ENCODE assay signal across 11 cellular contexts in genomic region chr17:19672009-19672837, GRCh38. TPM values are rescaled to one million over a fixed set of nuclear protein-coding genes. Genes with fewer than 3 reads are reported as not detected.
DNase-seq lines count a peak whose midpoint lies in the region; ATAC-seq, FAIRE-seq and TF ChIP-seq lines count a peak whose summit lies in the region.
"Had no signal": no experiment of that assay in that cellular context is flagged by ENCODE, and none has a peak within 500 bp of the region (broad histone marks: within the 10 kb centered on the region; RNA-seq: fewer than 3 reads in every experiment).

No MANE protein-coding gene starts in this region.

- dilution Hi-C loops in endothelial cell of umbilical vein (cut with MboI; ENCODE audit: extremely low pct_ligation_motif_present, low sequenced_read_pairs), result no loop called here

- 77% methylated on average over 9 of the region's 9 CpGs for WGBS in SK-N-SH (ENCODE audit: low lambda C conversion rate)

- TF ChIP-seq CTCF in SK-N-SH (IDR thresholded peaks at IDR 0.05) (peak; percentile 44), endothelial cell of umbilical vein (IDR thresholded peaks at IDR 0.05; ENCODE audit: extremely low read depth in 1 of 2, insufficient read depth in 1 of 2, low read depth in 1 of 2, low read length in 2 of 2) (no peak), uterus (IDR thresholded peaks at IDR 0.05) (peak in 3 of 4 experiments; percentile 4 to 26 (median 13))

- H3K9me1 ChIP-seq in endothelial cell of umbilical vein (replicated peaks; ENCODE audit: control insufficient read depth, extremely low read depth, insufficient read depth, low read length), result no peaks in the 10 kb centered on the region

- H3K79me2 ChIP-seq in SK-N-SH (ENCODE audit: insufficient read depth), result no peaks in the 10 kb centered on the region
- no peaks in the 10 kb centered on the region for H3K79me2 ChIP-seq in endothelial cell of umbilical vein (ENCODE audit: control insufficient read depth, insufficient read depth, low read length)

- no peaks in the 10 kb centered on the region for H4K20me1 ChIP-seq in SK-N-SH (ENCODE audit: insufficient read depth)
- no peaks in the 10 kb centered on the region for H4K20me1 ChIP-seq in endothelial cell of umbilical vein (replicated peaks; ENCODE audit: control insufficient read depth, extremely low read depth, insufficient read depth, low read length)

- no peaks in the 10 kb centered on the region for H3K27me3 ChIP-seq in SK-N-SH (ENCODE audit: insufficient read depth)
- no peaks in the 10 kb centered on the region for H3K27me3 ChIP-seq in endothelial cell of umbilical vein (ENCODE audit: control insufficient read depth in 2 of 2, insufficient read depth in 2 of 2, low read length in 2 of 2)
- no peaks in the 10 kb centered on the region for H3K27me3 ChIP-seq in uterus
- H3K27me3 ChIP-seq: BLaER1 treated with 17β-estradiol and CSF1 and Interleukin-3, amounts not matched to agents 10 nM and 100 nM had no signal

- H3K9me3 ChIP-seq in SK-N-SH (no peaks in the 10 kb centered on the region), endothelial cell of umbilical vein (replicated peaks; ENCODE audit: control insufficient read depth, insufficient read depth, low read length) (no peaks in the 10 kb centered on the region), uterus (no peaks in the 10 kb centered on the region)
- H3K9me3 ChIP-seq: BLaER1 treated with 17β-estradiol and CSF1 and Interleukin-3, amounts not matched to agents 10 nM and 100 nM had no signal

- no peak for DNase-seq in SK-N-SH
- DNase-seq in endothelial cell of umbilical vein (ENCODE audit: low read depth, low spot score), result peak; percentile 11
- peak; percentile 58 for DNase-seq in medulla oblongata (ENCODE audit: extremely low spot score)
- DNase-seq in uterus, result no peak
- DNase-seq in middle frontal gyrus (ENCODE audit: extremely low spot score, low spot score), result no peak
- DNase-seq in RPMI8226, result no peak
- DNase-seq: activated naive CD4-positive, alpha-beta T cell treated with anti-CD3 and anti-CD28 coated beads, Interleukin-2, amount 50 U/mL, for 16 hours; SIG-M5 had no signal

- FAIRE-seq in endothelial cell of umbilical vein (lab: Jason Lieb, UNC), result no peak

- POLR2A ChIA-PET in SK-N-SH (lab: Yijun Ruan, JAX) (interaction anchor here (1.1 kb wide), 1 partner anchor 24 kb away, joined by 4 read pairs; the partner anchor contains the start of gene ALDH3A2), endothelial cell of umbilical vein (lab: Charles Lee) (interaction anchor here (0.6 kb wide), 1 partner anchor 185 kb away, joined by 4 read pairs; no protein-coding TSS in a partner anchor)

- H3K4me1 ChIP-seq in SK-N-SH (ENCODE audit: control insufficient read depth in 1 of 2, insufficient read depth in 2 of 2, low read depth in 1 of 2, low read length in 1 of 2) (no peaks in the 10 kb centered on the region; a peak in 1 of 4 replicates), endothelial cell of umbilical vein (ENCODE audit: control insufficient read depth, extremely low read depth, insufficient read depth, low read length) (no peaks in the 10 kb centered on the region), uterus (no peaks in the 10 kb centered on the region)
- H3K4me1 ChIP-seq: BLaER1 treated with 17β-estradiol and CSF1 and Interleukin-3, amounts not matched to agents 10 nM and 100 nM had no signal

- ATAC-seq in SK-N-SH treated with all-trans-retinoic acid at 6 μM for 48 hours (no peak), HG02852 (IDR thresholded peaks at IDR 0.05; ENCODE audit: unreplicated experiment) (no peak)

- no peak for TF ChIP-seq EP300 in SK-N-SH (IDR thresholded peaks at IDR 0.05; ENCODE audit: borderline replicate concordance in 1 of 2, low read depth in 1 of 2, low read length in 1 of 2)

- CTCF ChIA-PET in SK-N-SH (lab: Yijun Ruan, JAX) (interaction anchor here (0.8 to 1.8 kb wide), 5 partner anchors 23 to 174 kb away, joined by 3 to 7 read pairs (median 5); partner anchors contain the start of gene ALDH3A2), endothelial cell of umbilical vein (lab: Charles Lee) (interaction anchor here (0.6 to 3.1 kb wide), 11 partner anchors 12 to 309 kb away, joined by 3 to 14 read pairs (median 3); partner anchors contain the start of gene ALDH3A2)

- H2AFZ ChIP-seq in SK-N-SH (ENCODE audit: low read depth) (no peak overlapping the region), endothelial cell of umbilical vein (ENCODE audit: low read depth, low read length) (no peak overlapping the region)

- no peaks in the 10 kb centered on the region for H3F3A ChIP-seq in SK-N-SH (replicated peaks; ENCODE audit: insufficient read depth)

- H3K9ac ChIP-seq in SK-N-SH, result no peak overlapping the region
- no peak overlapping the region for H3K9ac ChIP-seq in endothelial cell of umbilical vein (replicated peaks; ENCODE audit: extremely low read depth, insufficient read depth, low read length)
- H3K9ac ChIP-seq: BLaER1 treated with 17β-estradiol and CSF1 and Interleukin-3, amounts not matched to agents 10 nM and 100 nM had no signal

- no peaks in the 10 kb centered on the region for H3K9me2 ChIP-seq in SK-N-SH

- TF ChIP-seq POLR2A in endothelial cell of umbilical vein (IDR thresholded peaks at IDR 0.05; ENCODE audit: low read depth, low read length), result no peak
- TF ChIP-seq POLR2A in uterus (IDR thresholded peaks at IDR 0.05), result no peak

- intact Hi-C loops in endothelial cell of umbilical vein (cut with micrococcal nuclease) (loop anchor here (1.0 kb wide), 1 partner anchor 158 kb away; no protein-coding TSS in a partner anchor), uterus (cut with DNase I; ENCODE audit: low total_unique reads) (no loop called here)

- H3K27ac ChIP-seq in SK-N-SH (ENCODE audit: low read depth in 2 of 2, low read length in 1 of 2) (no peak overlapping the region), endothelial cell of umbilical vein (ENCODE audit: insufficient read depth, low read depth, low read length) (no peak overlapping the region), uterus (no peak overlapping the region)
- H3K27ac ChIP-seq: BLaER1 treated with 17β-estradiol and CSF1 and Interleukin-3, amounts not matched to agents 10 nM and 100 nM had no signal

- peak; percentile 41 for TF ChIP-seq RAD21 in SK-N-SH (IDR thresholded peaks at IDR 0.05; ENCODE audit: low read length)

- BruUV-seq in endothelial cell of umbilical vein (replicated peaks; lab: Mats Ljungman, UMichigan), result no TSS peak

- H3K4me2 ChIP-seq in SK-N-SH, result no peak overlapping the region
- H3K4me2 ChIP-seq in endothelial cell of umbilical vein (ENCODE audit: insufficient read depth, low read length), result no peak overlapping the region
- H3K4me2 ChIP-seq: BLaER1 treated with 17β-estradiol and CSF1 and Interleukin-3, amounts not matched to agents 10 nM and 100 nM had no signal

- H3K4me3 ChIP-seq in SK-N-SH (ENCODE audit: low read depth in 2 of 2, low read length in 1 of 2), result no peak overlapping the region
- H3K4me3 ChIP-seq in endothelial cell of umbilical vein (replicated peaks in 1 of 3; ENCODE audit: insufficient read depth in 1 of 3, low read depth in 1 of 3, low read length in 3 of 3), result no peak overlapping the region
- no peak overlapping the region for H3K4me3 ChIP-seq in uterus
- H3K4me3 ChIP-seq: BLaER1 treated with 17β-estradiol and CSF1 and Interleukin-3, amounts not matched to agents 10 nM and 100 nM had no signal

- H3K36me3 ChIP-seq in SK-N-SH (replicated peaks in 1 of 2; ENCODE audit: control insufficient read depth in 1 of 2, insufficient read depth in 2 of 2, low read length in 1 of 2), result peaks cover 3 to 20% of the 10 kb centered on the region in 2 experiments
- H3K36me3 ChIP-seq in endothelial cell of umbilical vein (ENCODE audit: control insufficient read depth in 2 of 2, extremely low read depth in 1 of 2, insufficient read depth in 2 of 2, low read length in 2 of 2), result peaks cover 2 to 5% of the 10 kb centered on the region in 2 experiments
- no peaks in the 10 kb centered on the region for H3K36me3 ChIP-seq in uterus

TF ChIP-seq in SK-N-SH, 30 proteins besides CTCF, POLR2A, EP300 and RAD21:
- no peak for TF ChIP-seq RXRA (IDR thresholded peaks at IDR 0.05; ENCODE audit: borderline replicate concordance, low read depth)
- 0 out of 2 replicates have a peak, but pooled peaks have one; percentile 23 for TF ChIP-seq SMC3 (IDR thresholded peaks at IDR 0.05; ENCODE audit: low read depth, low read length)
TF ChIP-seq in SK-N-SH: peak in this region for 1.

TF ChIP-seq in SK-N-SH treated with all-trans-retinoic acid at 6 μM for 48 hours, 23 proteins besides CTCF, POLR2A, EP300 and RAD21 (continues in another document):
- TF ChIP-seq ARNTL (CRISPR knock-in tag; IDR thresholded peaks at IDR 0.05; ENCODE audit: borderline replicate concordance, low read depth), result no peak
- no peak for TF ChIP-seq ZNF8 (CRISPR knock-in tag; IDR thresholded peaks at IDR 0.05)

TF ChIP-seq in endothelial cell of umbilical vein, 7 proteins besides CTCF, POLR2A, EP300 and RAD21 (continues in another document):
- TF ChIP-seq POLR2AphosphoS5 (IDR thresholded peaks at IDR 0.05; ENCODE audit: insufficient read depth, low read depth, low read length) (no peak), MYC (IDR thresholded peaks at IDR 0.05; ENCODE audit: low read depth, low read length) (no peak)

RNA-seq across cellular contexts. Expression of gene ALDH3A2, which starts 23.7 kb away (rescaled TPM):
- polyA plus RNA-seq in SK-N-SH (2012; rRNA removed) (16.6 and 23.3 TPM in 2 replicates), endothelial cell of umbilical vein (11.1 and 16.7 TPM in 2 replicates)
- polyA plus RNA-seq in SK-N-SH (2012; cell fraction: cytosol; rRNA removed), result 19.0 and 20.2 TPM in 2 replicates
- 44.9 and 65.6 TPM in 2 replicates for polyA plus RNA-seq in SK-N-SH (2012; cell fraction: nucleus; rRNA removed)
- total RNA-seq in endothelial cell of umbilical vein (28.1 and 36.5 TPM in 2 replicates), uterus (100 to 1,000 TPM in 1 of 4 donors, 10 to 100 TPM in 3; 19.0 to 166 (median 82.5) TPM)
- polyA plus RNA-seq in endothelial cell of umbilical vein (2011; cell fraction: cytosol; rRNA removed), result 16.2 and 18.6 TPM in 2 replicates
- polyA plus RNA-seq in endothelial cell of umbilical vein (2011; cell fraction: nucleus; rRNA removed), result 24.8 and 35.0 TPM in 2 replicates
- polyA plus RNA-seq in endothelial cell of umbilical vein (2012), result 18.5 and 24.4 TPM in 2 replicates
- polyA minus RNA-seq in endothelial cell of umbilical vein, result 32.4 and 33.7 TPM in 2 replicates
- 27.9 TPM for polyA minus RNA-seq in endothelial cell of umbilical vein (2011; cell fraction: cytosol; rRNA and poly(A)+ RNA removed)
- polyA minus RNA-seq in endothelial cell of umbilical vein (2011; cell fraction: nucleus; rRNA and poly(A)+ RNA removed), result 14.6 and 18.2 TPM in 2 replicates

RNA-seq across cellular contexts. Expression of gene SLC47A2, which starts 44.2 kb away (rescaled TPM):
- polyA plus RNA-seq in SK-N-SH (2012; rRNA removed), result not detected in 2 replicates
- polyA plus RNA-seq in SK-N-SH (2012; cell fraction: cytosol; rRNA removed), result not detected in 2 replicates
- not detected in 2 replicates for polyA plus RNA-seq in SK-N-SH (2012; cell fraction: nucleus; rRNA removed)
- total RNA-seq in endothelial cell of umbilical vein, result not detected in 2 replicates
- polyA plus RNA-seq in endothelial cell of umbilical vein, result not detected in 2 replicates
- not detected in 2 replicates for polyA plus RNA-seq in endothelial cell of umbilical vein (2011; cell fraction: cytosol; rRNA removed)
- not detected in 2 replicates for polyA plus RNA-seq in endothelial cell of umbilical vein (2011; cell fraction: nucleus; rRNA removed)
- polyA plus RNA-seq in endothelial cell of umbilical vein (2012), result not detected in 2 replicates
- polyA minus RNA-seq in endothelial cell of umbilical vein, result not detected in 2 replicates
- not detected for polyA minus RNA-seq in endothelial cell of umbilical vein (2011; cell fraction: cytosol; rRNA and poly(A)+ RNA removed)
- not detected in 2 replicates for polyA minus RNA-seq in endothelial cell of umbilical vein (2011; cell fraction: nucleus; rRNA and poly(A)+ RNA removed)
- under 1 TPM in 1 of 4 donors, not detected in 3; 0.35 TPM for total RNA-seq in uterus

Comparison
In these comparisons a context has a peak if more than half of its experiments do, and no peak if none do; other contexts are left out.
1. DNase-seq: peak in endothelial cell of umbilical vein (single experiment) and medulla oblongata (single experiment); none in SK-N-SH (single experiment), uterus (0 of 2), middle frontal gyrus (single experiment) and RPMI8226 (single experiment).
2. CTCF ChIP-seq: peak in SK-N-SH (single experiment) and uterus (3 of 4); none in endothelial cell of umbilical vein (0 of 2).